23 cellular contexts compared by ENCODE assay signal in the genomic region with DNA sequence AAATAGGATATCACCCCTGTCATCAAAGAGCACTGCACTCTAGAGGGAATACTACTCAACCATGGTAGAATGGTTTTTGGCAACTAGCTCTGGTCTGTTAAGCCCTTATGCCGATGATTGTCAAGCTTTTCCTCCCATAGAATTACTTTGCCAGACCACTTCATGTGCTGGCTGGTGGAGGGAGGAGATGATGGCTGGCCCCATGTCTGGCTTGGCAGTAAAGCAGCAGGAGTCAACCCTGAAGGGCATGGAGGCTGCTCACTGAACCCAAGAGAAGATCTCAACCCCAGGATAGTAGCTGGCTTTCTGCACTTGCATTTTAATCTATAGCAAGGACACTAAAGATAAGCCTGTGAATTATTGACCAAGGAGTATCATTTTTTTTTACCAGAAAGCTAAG.
"Had no signal": no experiment of that assay in that cellular context is flagged by ENCODE, and none has a peak within 500 bp of the region (broad histone marks: within the 10 kb centered on the region; RNA-seq: fewer than 3 reads in every experiment).

No MANE protein-coding gene starts in this region.

- DNase-seq: cortex of kidney; dorsolateral prefrontal cortex; effector CD4-positive, alpha-beta T cell; midbrain; naive thymus-derived CD4-positive, alpha-beta T cell; nephron progenitor cell; nucleus accumbens; psoas muscle; right cardiac atrium; sigmoid colon; stimulated activated CD4-positive, alpha-beta T cell treated with anti-CD3 and anti-CD28 coated beads, Interleukin-4, amount 100 ng/mL, for 4 hours; stimulated activated naive CD8-positive, alpha-beta T cell treated with anti-CD3 and anti-CD28 coated beads, Interleukin-15, Interleukin-2, amounts not matched to agents 100 U/mL and 50 U/mL, for 24 hours; substantia nigra; testis; upper lobe of left lung had no signal

- H3K9me3 Mint-ChIP-seq: memory B cell; stimulated activated memory B cell treated with anti-CD40 and anti-IgM and Interleukin-4, amounts not matched to agents 10 μg/mL and 1 μg/mL and 100 μg/mL, for 72 hours had no signal

- H3K36me3 Mint-ChIP-seq: memory B cell; stimulated activated memory B cell treated with anti-CD40 and anti-IgM and Interleukin-4, amounts not matched to agents 10 μg/mL and 1 μg/mL and 100 μg/mL, for 72 hours had no signal

- H3K4me3 ChIP-seq: dorsolateral prefrontal cortex, lung, psoas muscle, sigmoid colon, testis, tibial nerve, upper lobe of left lung had no signal

- H3K4me1 Mint-ChIP-seq: memory B cell; naive thymus-derived CD4-positive, alpha-beta T cell; stimulated activated memory B cell treated with anti-CD40 and anti-IgM and Interleukin-4, amounts not matched to agents 10 μg/mL and 1 μg/mL and 100 μg/mL, for 72 hours had no signal

- H3K27me3 ChIP-seq: dorsolateral prefrontal cortex, sigmoid colon, testis, tibial nerve, upper lobe of left lung had no signal

- H3K36me3 ChIP-seq: sigmoid colon, tibial nerve, upper lobe of left lung had no signal

- H3K27ac ChIP-seq: dorsolateral prefrontal cortex, psoas muscle, sigmoid colon, testis, tibial nerve, upper lobe of left lung had no signal

- H3K4me1 ChIP-seq: sigmoid colon, testis, tibial nerve, upper lobe of left lung had no signal

- H3K27ac Mint-ChIP-seq: memory B cell; naive thymus-derived CD4-positive, alpha-beta T cell; nephron progenitor cell; stimulated activated memory B cell treated with anti-CD40 and anti-IgM and Interleukin-4, amounts not matched to agents 10 μg/mL and 1 μg/mL and 100 μg/mL, for 72 hours had no signal

- H3K4me3 Mint-ChIP-seq: memory B cell; naive thymus-derived CD4-positive, alpha-beta T cell; nephron progenitor cell; stimulated activated memory B cell treated with anti-CD40 and anti-IgM and Interleukin-4, amounts not matched to agents 10 μg/mL and 1 μg/mL and 100 μg/mL, for 72 hours had no signal

- FAIRE-seq: frontal cortex, keratinocyte, urothelium cell line had no signal

- H3K9me3 ChIP-seq: psoas muscle, sigmoid colon, testis, tibial nerve, upper lobe of left lung had no signal

- ATAC-seq: left lobe of liver; naive thymus-derived CD4-positive, alpha-beta T cell; psoas muscle; right cardiac atrium; stimulated activated memory B cell treated with anti-CD40 and anti-IgM and Interleukin-4, amounts not matched to agents 10 μg/mL and 1 μg/mL and 100 μg/mL, for 72 hours; stimulated activated naive CD8-positive, alpha-beta T cell treated with anti-CD3 and anti-CD28 coated beads, Interleukin-15, Interleukin-2, amounts not matched to agents 100 U/mL and 50 U/mL, for 24 hours had no signal
